18 cellular contexts compared by ENCODE assay signal in genomic region chr3:126454799-126455198, GRCh38. TPM values are rescaled to one million over a fixed set of nuclear protein-coding genes. Genes with fewer than 3 reads are reported as not detected.
A peak's percentile ranks its signal among the peaks of the same experiment; 100 is the strongest.
DNase-seq lines count a peak whose midpoint lies in the region; ATAC-seq and TF ChIP-seq lines count a peak whose summit lies in the region.
"Had no signal": no experiment of that assay in that cellular context is flagged by ENCODE, and none has a peak within 500 bp of the region (broad histone marks: within the 10 kb centered on the region; RNA-seq: fewer than 3 reads in every experiment).

No MANE protein-coding gene starts in this region.

- no peaks in the 10 kb centered on the region for H3K23me2 ChIP-seq in H9 (ENCODE audit: insufficient read length, low read depth, low read length, poor library complexity, severe bottlenecking)

- H3K36me3 Mint-ChIP-seq in T-helper 17 cell (ENCODE audit: low read depth) (peaks cover 10% of the 10 kb centered on the region), H9 (ENCODE audit: insufficient read depth in 1 of 3, low read depth in 3 of 3) (peaks cover 11 to 66% (median 61%) of the 10 kb centered on the region in 3 experiments)

- H3K27me3 Mint-ChIP-seq in T-helper 17 cell, result no peaks in the 10 kb centered on the region
- H3K27me3 Mint-ChIP-seq in H9 (ENCODE audit: low read depth), result no peaks in the 10 kb centered on the region
- H3K27me3 Mint-ChIP-seq: B cell had no signal

- H2BK12ac ChIP-seq in H9 (ENCODE audit: insufficient read length, low read depth, low read length), result no peak overlapping the region

- H3K79me2 ChIP-seq in H9 (ENCODE audit: insufficient read depth, low read length), result no peaks in the 10 kb centered on the region

- WGBS in psoas muscle, 3 donors, result 45 to 81% (median 60%) methylated on average over 3 of the region's 3 CpGs
- WGBS in H9 (ENCODE audit: extremely low coverage, insufficient read length, low lambda C conversion rate), result no CpG with 5 or more reads among the region's 3 CpGs

- no peak overlapping the region for H3K4ac ChIP-seq in H9 (ENCODE audit: low read depth, low read length)

- peak overlapping the region; percentile 32 for H3K27ac Mint-ChIP-seq in T-helper 17 cell
- H3K27ac Mint-ChIP-seq in H9, result no peak overlapping the region
- H3K27ac Mint-ChIP-seq: B cell; CD8-positive, alpha-beta T cell; HFFc6 had no signal

- H3K79me1 ChIP-seq in H9 (ENCODE audit: insufficient read depth, low read depth, low read length, poor library complexity, severe bottlenecking), result no peaks in the 10 kb centered on the region

- H3K4me3 ChIP-seq in HL-60 (replicated peaks; ENCODE audit: insufficient read depth, low read length) (no peak overlapping the region), psoas muscle (no peak overlapping the region)
- H3K4me3 ChIP-seq: HAP-1 had no signal

- no peak overlapping the region for H2BK20ac ChIP-seq in H9 (ENCODE audit: low read depth, low read length, poor library complexity, severe bottlenecking)

- H3K56ac ChIP-seq in H9 (ENCODE audit: insufficient read length, low read depth, low read length), result no peak overlapping the region

- peaks cover 19% of the 10 kb centered on the region for H3K4me1 Mint-ChIP-seq in T-helper 17 cell
- H3K4me1 Mint-ChIP-seq in H9, result no peaks in the 10 kb centered on the region
- H3K4me1 Mint-ChIP-seq: B cell had no signal

- no peak overlapping the region for H4K5ac ChIP-seq in H9 (ENCODE audit: insufficient read length, low read depth, low read length)

- H3K27ac ChIP-seq in HL-60 (replicated peaks) (peak overlapping the region; percentile 6; the same call in 1 of the 2 replicates), psoas muscle (no peak overlapping the region), H9 (ENCODE audit: insufficient read length, low read depth, low read length) (no peak overlapping the region)
- H3K27ac ChIP-seq: C4-2B had no signal

- H3K4me3 Mint-ChIP-seq in T-helper 17 cell, result no peak overlapping the region
- no peak overlapping the region for H3K4me3 Mint-ChIP-seq in H9
- H3K4me3 Mint-ChIP-seq: B cell; CD8-positive, alpha-beta T cell; HFFc6 had no signal

- no peak overlapping the region for H2BK15ac ChIP-seq in H9 (ENCODE audit: low read depth, low read length)

- H3K27me3 ChIP-seq in HL-60 (ENCODE audit: insufficient read depth, poor library complexity, severe bottlenecking) (no peaks in the 10 kb centered on the region), psoas muscle (ENCODE audit: insufficient read depth in 3 of 3, low read length in 2 of 3) (no peaks in the 10 kb centered on the region), H9 (ENCODE audit: insufficient read depth, low read length) (no peaks in the 10 kb centered on the region)

- no peak overlapping the region for H2BK5ac ChIP-seq in H9 (ENCODE audit: insufficient read length, low read length)

- intact Hi-C loops in psoas muscle (cut with DNase I), result no loop called here

- no peaks in the 10 kb centered on the region for H4K20me1 ChIP-seq in H9 (ENCODE audit: control insufficient read depth, insufficient read depth, insufficient read length)

- no peak overlapping the region for H3K9ac ChIP-seq in H9 (ENCODE audit: extremely low read depth, insufficient read length, low read length)

- TF ChIP-seq CTCF in HL-60 (IDR thresholded peaks at IDR 0.05; ENCODE audit: insufficient read depth, low read length) (no peak), psoas muscle (IDR thresholded peaks at IDR 0.05) (no peak), H9 (conservative IDR thresholded peaks at IDR 0.05) (no peak)

- no peak overlapping the region for H3T11ph ChIP-seq in H9 (ENCODE audit: low read length)

- H3K4me2 ChIP-seq in H9 (ENCODE audit: insufficient read depth, insufficient read length, low read length), result no peak overlapping the region

- no peak overlapping the region for H2AK5ac ChIP-seq in H9 (ENCODE audit: insufficient read length, low read length)

- H3K4me1 ChIP-seq in psoas muscle (peaks cover 34% of the 10 kb centered on the region), H9 (ENCODE audit: insufficient read depth, low read length) (no peaks in the 10 kb centered on the region)

- H3K9me3 Mint-ChIP-seq in H9, result no peaks in the 10 kb centered on the region
- H3K9me3 Mint-ChIP-seq: CD8-positive, alpha-beta T cell; HFFc6 had no signal

- H3K9me3 ChIP-seq in T-helper 17 cell (ENCODE audit: control insufficient read depth, low read length, poor library complexity, severe bottlenecking), result no peaks in the 10 kb centered on the region
- H3K9me3 ChIP-seq in psoas muscle, result no peaks in the 10 kb centered on the region
- no peaks in the 10 kb centered on the region for H3K9me3 ChIP-seq in H9 (ENCODE audit: control insufficient read depth, low read depth, low read length)
- H3K9me3 ChIP-seq: HAP-1 had no signal

- DNase-seq in HL-60 (ENCODE audit: low read depth in 1 of 2, low spot score in 1 of 2) (no peak), T-helper 17 cell (no peak), fibroblast of gingiva (ENCODE audit: low read depth) (peak; percentile 31), psoas muscle (no peak), RKO (ENCODE audit: low spot score) (no peak), NCI-H2081 (lab: John Stamatoyannopoulos, UW) (no peak), amygdala (lab: John Stamatoyannopoulos, UW) (no peak), H9 (no peak)
- DNase-seq: CD8-positive, alpha-beta T cell; COR-L47; DMS153; DMS79 treated with DMSO at 0.1 percent for 48 hours; EL; GOT3; HFFc6 had no signal

- no peak overlapping the region for H3K23ac ChIP-seq in H9 (ENCODE audit: insufficient read length, low read depth, low read length)

- H2AFZ ChIP-seq in H9 (ENCODE audit: low read length), result no peak overlapping the region

- H4K8ac ChIP-seq in H9 (replicated peaks; ENCODE audit: insufficient read length, low read depth, low read length), result no peak overlapping the region

- H2BK120ac ChIP-seq in H9 (ENCODE audit: low read depth, low read length, poor library complexity, severe bottlenecking), result no peak overlapping the region

- H3K36me3 ChIP-seq in psoas muscle (ENCODE audit: insufficient read depth in 1 of 2, low read depth in 1 of 2), result peaks cover 3 to 90% of the 10 kb centered on the region in 2 donors

- ATAC-seq in T-helper 17 cell (no peak), psoas muscle (peak in 3 of 4 donors; percentile 55 to 75 (median 68))
- ATAC-seq: CD8-positive, alpha-beta T cell had no signal

- no peak overlapping the region for H3K14ac ChIP-seq in H9 (ENCODE audit: insufficient read depth, low read length)

- no peak overlapping the region for H4K91ac ChIP-seq in H9 (ENCODE audit: insufficient read length, low read depth, low read length)

- H3K18ac ChIP-seq in H9 (ENCODE audit: insufficient read length, low read depth, low read length), result no peak overlapping the region

RNA-seq across cellular contexts. Expression of gene ZXDC, which starts 20.9 kb away (rescaled TPM):
- total RNA-seq in T-helper 17 cell, result 10 to 100 TPM; 57.2 to 59.0 TPM
- total RNA-seq in psoas muscle, result 10 to 100 TPM; 30.3 to 39.5 (median 35.9) TPM
- 10 to 100 TPM; 10.6 to 20.8 (median 16.8) TPM for polyA plus RNA-seq in psoas muscle
- total RNA-seq in H9 (2021), result 26.9 and 28.3 TPM in 2 replicates
